Comparison of ENCODE assay signal across 17 cellular contexts in genomic region chr15:57061696-57062095, GRCh38.
A peak's percentile ranks its signal among the peaks of the same experiment; 100 is the strongest.
DNase-seq lines count a peak whose midpoint lies in the region; ATAC-seq and TF ChIP-seq lines count a peak whose summit lies in the region.
"Had no signal": no experiment of that assay in that cellular context is flagged by ENCODE, and none has a peak within 500 bp of the region (broad histone marks: within the 10 kb centered on the region; RNA-seq: fewer than 3 reads in every experiment).

No MANE protein-coding gene starts in this region.

- peak overlapping the region; percentile 84 for H3K27ac Mint-ChIP-seq in HFFc6
- H3K27ac Mint-ChIP-seq: B cell; CD4-positive, alpha-beta T cell had no signal

- H3K4me3 ChIP-seq in foreskin fibroblast (ENCODE audit: low read depth in 1 of 2, low read length in 2 of 2) = no peak overlapping the region
- H3K4me3 ChIP-seq: PC-9 had no signal

- no peaks in the 10 kb centered on the region for H3K27me3 Mint-ChIP-seq in HFFc6 (ENCODE audit: insufficient read depth)
- H3K27me3 Mint-ChIP-seq: B cell; CD4-positive, alpha-beta T cell had no signal

- peak; percentile 19 for DNase-seq in HFFc6
- DNase-seq in foreskin fibroblast = peak; percentile 13 to 55
- DNase-seq in stimulated activated CD4-positive, alpha-beta T cell treated with anti-CD3 and anti-CD28 coated beads, Interleukin-4, amount 100 ng/mL, for 4 hours = no peak
- DNase-seq in activated gamma-delta T cell (lab: John Stamatoyannopoulos, UW) = no peak
- DNase-seq: CD4-positive, alpha-beta T cell; DMS79; HCEC 1CT; NCI-H1048; NCI-H1436 treated with DMSO at 0.1 percent for 48 hours; NCI-H2081 treated with DMSO at 0.1 percent for 48 hours; NCI-H510A; NCI-H774; PC-9 had no signal

- H3K27ac ChIP-seq in angular gyrus (ENCODE audit: low read depth, low read length) = peak overlapping the region; percentile 92
- H3K27ac ChIP-seq in temporal lobe (ENCODE audit: low read depth, low read length) = peak overlapping the region; percentile 91

- peak overlapping the region; percentile 32 for H3K4me3 Mint-ChIP-seq in HFFc6
- H3K4me3 Mint-ChIP-seq: B cell; CD4-positive, alpha-beta T cell had no signal

- H3K4me1 Mint-ChIP-seq in HFFc6 (ENCODE audit: low read depth) = peaks cover 77% of the 10 kb centered on the region

- TF ChIP-seq CTCF in HFFc6 (IDR thresholded peaks at IDR 0.05) (no peak), foreskin fibroblast (IDR thresholded peaks at IDR 0.05; ENCODE audit: low read depth, low read length) (no peak)

- ATAC-seq in HG03196 (IDR thresholded peaks at IDR 0.05; ENCODE audit: unreplicated experiment) = no peak

- H3K36me3 Mint-ChIP-seq in HFFc6 (ENCODE audit: low read depth) = peaks cover 17% of the 10 kb centered on the region

- no peaks in the 10 kb centered on the region for H3K9me3 Mint-ChIP-seq in HFFc6
- H3K9me3 Mint-ChIP-seq: CD4-positive, alpha-beta T cell had no signal

Comparison
In these comparisons a context has a peak if more than half of its experiments do, and no peak if none do; other contexts are left out.
1. DNase-seq: peak in HFFc6 (single experiment) and foreskin fibroblast (2 of 2); none in stimulated activated CD4-positive, alpha-beta T cell treated with anti-CD3 and anti-CD28 coated beads, Interleukin-4, amount 100 ng/mL, for 4 hours (0 of 2) and activated gamma-delta T cell (single experiment).